Comparison of ENCODE assay signal across 8 cellular contexts in genomic region chr17:67379251-67379630, GRCh38. TPM values are rescaled to one million over a fixed set of nuclear protein-coding genes. Genes with fewer than 3 reads are reported as not detected.
A peak's percentile ranks its signal among the peaks of the same experiment; 100 is the strongest.
DNase-seq lines count a peak whose midpoint lies in the region; ATAC-seq and TF ChIP-seq lines count a peak whose summit lies in the region.

No MANE protein-coding gene starts in this region.

- H2AFZ ChIP-seq in OCI-LY1 (ENCODE audit: low read length), result no peak overlapping the region
- peak overlapping the region; percentile 83 for H2AFZ ChIP-seq in neuron (ENCODE audit: low read depth, low read length)

- no peak for ATAC-seq in HG03159 (IDR thresholded peaks at IDR 0.05; ENCODE audit: unreplicated experiment)
- ATAC-seq in HG02852 (IDR thresholded peaks at IDR 0.05; ENCODE audit: unreplicated experiment), result no peak

- H3K27ac ChIP-seq in C4-2B (peak overlapping the region; percentile 51), OCI-LY1 (ENCODE audit: low read depth, low read length, poor library complexity, severe bottlenecking) (no peak overlapping the region)

- H4K20me1 ChIP-seq in OCI-LY1 (ENCODE audit: insufficient read depth, low read length), result no peaks in the 10 kb centered on the region

- H3K36me3 Mint-ChIP-seq in endothelial cell (ENCODE audit: low read depth, unreplicated experiment), result peaks cover 9% of the 10 kb centered on the region

- no peak for TF ChIP-seq CTCF in C4-2B (conservative IDR thresholded peaks at IDR 0.05)
- no peak for TF ChIP-seq CTCF in OCI-LY1 (IDR thresholded peaks at IDR 0.05; ENCODE audit: low read length)
- no peak for TF ChIP-seq CTCF in endothelial cell (IDR thresholded peaks at IDR 0.05; ENCODE audit: unreplicated experiment)

- peaks cover 12% of the 10 kb centered on the region for H3K27me3 Mint-ChIP-seq in endothelial cell (ENCODE audit: unreplicated experiment)

- peak overlapping the region; percentile 97 for H3K27ac Mint-ChIP-seq in endothelial cell (ENCODE audit: unreplicated experiment)

- H3K9me3 ChIP-seq in OCI-LY1 (ENCODE audit: low read length) (no peaks in the 10 kb centered on the region), neuron (ENCODE audit: low read length) (peaks cover 3% of the 10 kb centered on the region)

- no peaks in the 10 kb centered on the region for H3K79me2 ChIP-seq in OCI-LY1 (ENCODE audit: insufficient read depth, low read length)

- H3K4me2 ChIP-seq in OCI-LY1 (ENCODE audit: low read length), result peak overlapping the region; percentile 97

- H3K27me3 ChIP-seq in OCI-LY1 (ENCODE audit: insufficient read depth, low read length), result peaks cover 14% of the 10 kb centered on the region; the same call in 1 of the 2 replicates
- no peaks in the 10 kb centered on the region for H3K27me3 ChIP-seq in neuron (ENCODE audit: insufficient read depth, low read length)

- H3K9me2 ChIP-seq in OCI-LY1 (ENCODE audit: low read depth, low read length), result no peaks in the 10 kb centered on the region

- no peak overlapping the region for H3K9ac ChIP-seq in OCI-LY1 (ENCODE audit: low read length)

- no peak for DNase-seq in endothelial cell (ENCODE audit: low spot score)
- DNase-seq in COR-L47 (lab: John Stamatoyannopoulos, UW), result no peak
- no peak for DNase-seq in NCI-H2029 (lab: John Stamatoyannopoulos, UW)

- H3K4me3 ChIP-seq in OCI-LY1 (ENCODE audit: low read depth, low read length, poor library complexity, severe bottlenecking) (peak overlapping the region; percentile 87), neuron (ENCODE audit: low read length) (peak overlapping the region; percentile 72)

- peaks cover 31% of the 10 kb centered on the region for H3K4me1 Mint-ChIP-seq in endothelial cell (ENCODE audit: unreplicated experiment)

- no peaks in the 10 kb centered on the region for H3K9me3 Mint-ChIP-seq in endothelial cell (ENCODE audit: unreplicated experiment)

- peak overlapping the region; percentile 96 for H3K4me3 Mint-ChIP-seq in endothelial cell (ENCODE audit: unreplicated experiment)

- H3K4me1 ChIP-seq in OCI-LY1 (ENCODE audit: insufficient read depth, low read length, severe bottlenecking) (peaks cover 17% of the 10 kb centered on the region), neuron (ENCODE audit: insufficient read depth, low read length) (peaks cover 23% of the 10 kb centered on the region)

- H3K36me3 ChIP-seq in OCI-LY1 (ENCODE audit: insufficient read depth, low read length) (no peaks in the 10 kb centered on the region), neuron (ENCODE audit: insufficient read depth, low read length) (no peaks in the 10 kb centered on the region)

- H3F3A ChIP-seq in OCI-LY1 (ENCODE audit: insufficient read depth, low read length), result no peaks in the 10 kb centered on the region

RNA-seq across cellular contexts. Expression of gene PITPNC1, which starts 2.2 kb away (rescaled TPM):
- total RNA-seq in endothelial cell (ENCODE audit: unreplicated experiment), result 39.7 TPM

RNA-seq across cellular contexts. Expression of gene PSMD12, which starts 12.9 kb away (rescaled TPM):
- 46.2 TPM for total RNA-seq in endothelial cell (ENCODE audit: unreplicated experiment)
